8 cellular contexts compared by ENCODE assay signal in the genomic region with DNA sequence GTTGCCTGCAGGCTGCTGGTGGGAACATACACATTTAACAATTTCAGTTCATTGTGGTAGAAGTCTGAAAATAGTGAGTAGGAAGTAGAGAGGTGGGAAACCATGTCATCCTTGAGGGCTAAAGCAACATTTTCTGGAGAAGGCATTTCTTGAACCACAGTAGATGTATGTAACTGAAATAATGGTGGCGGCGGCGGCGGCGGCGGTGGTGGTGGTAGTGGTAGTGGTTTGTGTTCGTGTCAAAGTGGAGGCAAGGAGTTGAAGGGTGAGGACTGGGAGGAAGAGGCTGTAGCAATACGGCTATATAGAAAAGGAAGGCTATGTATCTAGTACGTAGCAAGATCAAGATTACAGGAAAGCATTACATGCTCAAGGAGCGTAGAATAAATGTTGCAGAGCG.
"Had no signal": no experiment of that assay in that cellular context is flagged by ENCODE, and none has a peak within 500 bp of the region (broad histone marks: within the 10 kb centered on the region; RNA-seq: fewer than 3 reads in every experiment).

No MANE protein-coding gene starts in this region.

- H3K27ac ChIP-seq: GM23248 had no signal

- H3K4me3 Mint-ChIP-seq: H9, HFFc6 had no signal

- ATAC-seq: HCT116 had no signal

- H3K27ac Mint-ChIP-seq: H9, HFFc6 had no signal

- H3K4me3 ChIP-seq: GM23248, HAP-1 had no signal

- H3K36me3 ChIP-seq: HAP-1 had no signal

- DNase-seq: GM23248, GOT3, H7, H9, HCEC 1CT, HFFc6 had no signal

- H2AFZ ChIP-seq: GM23248 had no signal

- H3K9ac ChIP-seq: GM23248 had no signal
